ENCODE assay signal across 22 cellular contexts in the genomic region with DNA sequence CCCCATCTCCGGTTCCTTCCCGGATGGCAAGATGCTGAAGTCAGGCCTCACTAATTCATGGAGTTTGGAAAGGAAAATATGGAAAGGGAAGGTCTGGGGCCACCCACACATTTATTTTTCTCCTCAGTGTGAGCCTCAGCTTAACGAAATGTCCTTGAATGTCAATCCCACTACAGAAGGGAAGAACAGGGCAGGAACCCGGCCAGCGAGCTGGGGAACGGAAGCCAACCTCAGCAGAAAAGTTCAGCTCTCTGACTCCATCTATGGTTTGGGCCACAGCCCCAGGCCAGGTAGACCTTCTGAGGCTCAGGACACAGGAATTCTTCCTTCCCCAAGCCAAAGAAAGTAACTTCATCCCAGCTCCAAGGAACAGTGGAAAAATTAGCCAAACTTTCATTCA. TPM values are rescaled to one million over a fixed set of nuclear protein-coding genes. Genes with fewer than 3 reads are reported as not detected.
DNase-seq lines count a peak whose midpoint lies in the region; ATAC-seq and TF ChIP-seq lines count a peak whose summit lies in the region.
"Had no signal": no experiment of that assay in that cellular context is flagged by ENCODE, and none has a peak within 500 bp of the region (broad histone marks: within the 10 kb centered on the region; RNA-seq: fewer than 3 reads in every experiment).

No MANE protein-coding gene starts in this region.

- peaks cover 68% of the 10 kb centered on the region for H3K4me1 Mint-ChIP-seq in activated T-cell treated with anti-CD3 and anti-CD28 coated beads, Interleukin-2, amount 50 U/mL, for 24 hours (ENCODE audit: low read depth)
- H3K4me1 Mint-ChIP-seq in activated CD8-positive, alpha-beta T cell treated with anti-CD3 and anti-CD28 coated beads for 36 hours (ENCODE audit: low read depth) = peaks cover 72% of the 10 kb centered on the region
- H3K4me1 Mint-ChIP-seq in chondrocyte (ENCODE audit: low read depth) = peaks cover 27% of the 10 kb centered on the region
- H3K4me1 Mint-ChIP-seq in stimulated activated effector memory CD8-positive, alpha-beta T cell treated with anti-CD3 and anti-CD28 coated beads, Interleukin-12 subunit alpha, Interleukin-12 subunit beta, amount 100 ng/mL, for 72 hours = peaks cover 34% of the 10 kb centered on the region
- H3K4me1 Mint-ChIP-seq: GM23338 had no signal

- H3K9me3 Mint-ChIP-seq in activated T-cell treated with anti-CD3 and anti-CD28 coated beads, Interleukin-2, amount 50 U/mL, for 24 hours = no peaks in the 10 kb centered on the region
- H3K9me3 Mint-ChIP-seq in activated CD8-positive, alpha-beta T cell treated with anti-CD3 and anti-CD28 coated beads for 36 hours = no peaks in the 10 kb centered on the region
- H3K9me3 Mint-ChIP-seq in chondrocyte (ENCODE audit: low read depth) = no peaks in the 10 kb centered on the region
- H3K9me3 Mint-ChIP-seq in stimulated activated effector memory CD8-positive, alpha-beta T cell treated with anti-CD3 and anti-CD28 coated beads, Interleukin-12 subunit alpha, Interleukin-12 subunit beta, amount 100 ng/mL, for 72 hours = no peaks in the 10 kb centered on the region
- H3K9me3 Mint-ChIP-seq: GM23338, neural crest cell had no signal

- H3K27ac Mint-ChIP-seq in activated T-cell treated with anti-CD3 and anti-CD28 coated beads, Interleukin-2, amount 50 U/mL, for 24 hours = peak overlapping the region; percentile 94
- H3K27ac Mint-ChIP-seq in activated CD8-positive, alpha-beta T cell treated with anti-CD3 and anti-CD28 coated beads for 36 hours = peak overlapping the region; percentile 99
- H3K27ac Mint-ChIP-seq in chondrocyte (ENCODE audit: unreplicated experiment) = no peak overlapping the region
- H3K27ac Mint-ChIP-seq in stimulated activated effector memory CD8-positive, alpha-beta T cell treated with anti-CD3 and anti-CD28 coated beads, Interleukin-12 subunit alpha, Interleukin-12 subunit beta, amount 100 ng/mL, for 72 hours = peak overlapping the region; percentile 76
- H3K27ac Mint-ChIP-seq: GM23338, progenitor cell of endocrine pancreas had no signal

- H3K36me3 Mint-ChIP-seq in activated T-cell treated with anti-CD3 and anti-CD28 coated beads, Interleukin-2, amount 50 U/mL, for 24 hours (ENCODE audit: low read depth) = peaks cover 89% of the 10 kb centered on the region
- peaks cover 56% of the 10 kb centered on the region for H3K36me3 Mint-ChIP-seq in activated CD8-positive, alpha-beta T cell treated with anti-CD3 and anti-CD28 coated beads for 36 hours (ENCODE audit: low read depth)
- peaks cover 7% of the 10 kb centered on the region for H3K36me3 Mint-ChIP-seq in chondrocyte (ENCODE audit: low read depth)
- peaks cover 84% of the 10 kb centered on the region for H3K36me3 Mint-ChIP-seq in stimulated activated effector memory CD8-positive, alpha-beta T cell treated with anti-CD3 and anti-CD28 coated beads, Interleukin-12 subunit alpha, Interleukin-12 subunit beta, amount 100 ng/mL, for 72 hours

- CTCF ChIA-PET in activated CD8-positive, alpha-beta T cell treated with anti-CD3 and anti-CD28 coated beads for 36 hours (lab: Charles Lee) = interaction anchor here (0.8 to 20.7 kb wide), 6 partner anchors 9 to 129 kb away, joined by 3 to 300 read pairs (median 7); partner anchors contain the start of gene C19orf12

- no peak overlapping the region for H3K4me3 Mint-ChIP-seq in activated T-cell treated with anti-CD3 and anti-CD28 coated beads, Interleukin-2, amount 50 U/mL, for 24 hours
- no peak overlapping the region for H3K4me3 Mint-ChIP-seq in activated CD8-positive, alpha-beta T cell treated with anti-CD3 and anti-CD28 coated beads for 36 hours
- no peak overlapping the region for H3K4me3 Mint-ChIP-seq in chondrocyte (ENCODE audit: unreplicated experiment)
- no peak overlapping the region for H3K4me3 Mint-ChIP-seq in stimulated activated effector memory CD8-positive, alpha-beta T cell treated with anti-CD3 and anti-CD28 coated beads, Interleukin-12 subunit alpha, Interleukin-12 subunit beta, amount 100 ng/mL, for 72 hours
- H3K4me3 Mint-ChIP-seq: GM23338, neural crest cell had no signal

- intact Hi-C loops in activated CD8-positive, alpha-beta T cell treated with anti-CD3 and anti-CD28 coated beads for 36 hours (cut with micrococcal nuclease) = no loop called here

- H3K27me3 Mint-ChIP-seq in activated T-cell treated with anti-CD3 and anti-CD28 coated beads, Interleukin-2, amount 50 U/mL, for 24 hours = no peaks in the 10 kb centered on the region
- no peaks in the 10 kb centered on the region for H3K27me3 Mint-ChIP-seq in activated CD8-positive, alpha-beta T cell treated with anti-CD3 and anti-CD28 coated beads for 36 hours
- no peaks in the 10 kb centered on the region for H3K27me3 Mint-ChIP-seq in chondrocyte (ENCODE audit: low read depth)
- H3K27me3 Mint-ChIP-seq: progenitor cell of endocrine pancreas had no signal

- DNase-seq in activated T-cell treated with anti-CD3 and anti-CD28 coated beads, Interleukin-2, amount 50 U/mL, for 24 hours = no peak
- DNase-seq in activated T-cell treated with anti-CD3 and anti-CD28 coated beads, Interleukin-2, amount 50 U/mL, for 1 hour = no peak
- DNase-seq in activated CD8-positive, alpha-beta T cell treated with anti-CD3 and anti-CD28 coated beads for 36 hours = no peak
- peak; percentile 36 for DNase-seq in chondrocyte (ENCODE audit: low spot score)
- DNase-seq in stimulated activated effector memory CD8-positive, alpha-beta T cell treated with anti-CD3 and anti-CD28 coated beads, Interleukin-12 subunit alpha, Interleukin-12 subunit beta, amount 100 ng/mL, for 72 hours (ENCODE audit: low spot score in 2 of 2) = no peak
- DNase-seq in NCI-H1048 (lab: John Stamatoyannopoulos, UW) = no peak
- DNase-seq in NCI-H82 (lab: John Stamatoyannopoulos, UW) = no peak
- DNase-seq: BE2C; central memory CD4-positive, alpha-beta T cell; COR-L47; GDM1; islet precursor cell; NCI-H1436; NCI-H2107; NCI-H446; SK-N-SH; WERI-Rb-1 had no signal

- POLR2A ChIA-PET in activated CD8-positive, alpha-beta T cell treated with anti-CD3 and anti-CD28 coated beads for 36 hours (lab: Charles Lee) = interaction anchor here (0.8 to 5.6 kb wide), 3 partner anchors 8 to 43 kb away, joined by 3 to 49 read pairs (median 8); partner anchors contain the start of gene C19orf12

- ATAC-seq in activated CD8-positive, alpha-beta T cell treated with anti-CD3 and anti-CD28 coated beads for 36 hours = no peak
- no peak for ATAC-seq in stimulated activated effector memory CD8-positive, alpha-beta T cell treated with anti-CD3 and anti-CD28 coated beads, Interleukin-12 subunit alpha, Interleukin-12 subunit beta, amount 100 ng/mL, for 72 hours
- no peak for ATAC-seq in GM21526 (IDR thresholded peaks at IDR 0.05; ENCODE audit: low FRiP score, unreplicated experiment)
- ATAC-seq: GM23338, K562 had no signal

- TF ChIP-seq CTCF in activated CD8-positive, alpha-beta T cell treated with anti-CD3 and anti-CD28 coated beads for 36 hours (IDR thresholded peaks at IDR 0.05) = no peak
- no peak for TF ChIP-seq CTCF in chondrocyte (IDR thresholded peaks at IDR 0.05)

RNA-seq across cellular contexts. Expression of gene C19orf12, which starts 8.4 kb away (rescaled TPM):
- 10 to 100 TPM; 33.3 to 36.6 TPM for total RNA-seq in activated CD8-positive, alpha-beta T cell treated with anti-CD3 and anti-CD28 coated beads for 36 hours
- 43.7 to 46.9 TPM (median 46.4 TPM) in 3 replicates for total RNA-seq in chondrocyte

RNA-seq across cellular contexts. Expression of gene PLEKHF1, which starts 41.4 kb away (rescaled TPM):
- total RNA-seq in activated CD8-positive, alpha-beta T cell treated with anti-CD3 and anti-CD28 coated beads for 36 hours = 10 to 100 TPM; 30.4 to 31.7 TPM
- total RNA-seq in chondrocyte = 10.1 to 29.4 TPM (median 28.6 TPM) in 3 replicates
